In genomic region chr4:38131371-38132139, GRCh38 we compare ENCODE assay signal across 8 cellular contexts.
A peak's percentile ranks its signal among the peaks of the same experiment; 100 is the strongest.
DNase-seq lines count a peak whose midpoint lies in the region; ATAC-seq and FAIRE-seq lines count a peak whose summit lies in the region.

No MANE protein-coding gene starts in this region.

- no peak for FAIRE-seq in frontal cortex (lab: Jason Lieb, UNC)

- peak overlapping the region; percentile 99 for H3K27ac Mint-ChIP-seq in activated naive CD8-positive, alpha-beta T cell

- peak; percentile 29 for ATAC-seq in GM21447 (IDR thresholded peaks at IDR 0.05; ENCODE audit: unreplicated experiment)

- DNase-seq in RPMI7951 (ENCODE audit: low read depth) (peak; percentile 31), iris pigment epithelial cell (ENCODE audit: low read depth) (peak; percentile 73), NCI-H1105 treated with DMSO at 0.1 percent for 48 hours (lab: John Stamatoyannopoulos, UW) (no peak), frontal cortex (ENCODE audit: low spot score in 2 of 2) (no peak), NCI-H2081 treated with DMSO at 0.1 percent for 48 hours (lab: John Stamatoyannopoulos, UW) (no peak)
- peak; percentile 32 to 59 (median 33) for DNase-seq in stimulated activated CD4-positive, alpha-beta T cell treated with anti-CD3 and anti-CD28 coated beads, TNF-alpha, amount 100 ng/mL, for 4 hours (ENCODE audit: low read depth in 3 of 3)

- H3K4me3 Mint-ChIP-seq in activated naive CD8-positive, alpha-beta T cell, result peak overlapping the region; percentile 78

- peaks cover 62% of the 10 kb centered on the region for H3K4me1 Mint-ChIP-seq in activated naive CD8-positive, alpha-beta T cell (ENCODE audit: low read depth)

- peaks cover 31% of the 10 kb centered on the region for H3K36me3 Mint-ChIP-seq in activated naive CD8-positive, alpha-beta T cell

- no peaks in the 10 kb centered on the region for H3K9me3 Mint-ChIP-seq in activated naive CD8-positive, alpha-beta T cell (ENCODE audit: low read depth)

- H3K27me3 Mint-ChIP-seq in activated naive CD8-positive, alpha-beta T cell, result no peaks in the 10 kb centered on the region

Comparison
In these comparisons a context has a peak if more than half of its experiments do, and no peak if none do; other contexts are left out.
1. DNase-seq: peak in RPMI7951 (single experiment), iris pigment epithelial cell (single experiment) and stimulated activated CD4-positive, alpha-beta T cell treated with anti-CD3 and anti-CD28 coated beads, TNF-alpha, amount 100 ng/mL, for 4 hours (3 of 3); none in NCI-H1105 treated with DMSO at 0.1 percent for 48 hours (single experiment), frontal cortex (0 of 2) and NCI-H2081 treated with DMSO at 0.1 percent for 48 hours (single experiment).